In the genomic region with DNA sequence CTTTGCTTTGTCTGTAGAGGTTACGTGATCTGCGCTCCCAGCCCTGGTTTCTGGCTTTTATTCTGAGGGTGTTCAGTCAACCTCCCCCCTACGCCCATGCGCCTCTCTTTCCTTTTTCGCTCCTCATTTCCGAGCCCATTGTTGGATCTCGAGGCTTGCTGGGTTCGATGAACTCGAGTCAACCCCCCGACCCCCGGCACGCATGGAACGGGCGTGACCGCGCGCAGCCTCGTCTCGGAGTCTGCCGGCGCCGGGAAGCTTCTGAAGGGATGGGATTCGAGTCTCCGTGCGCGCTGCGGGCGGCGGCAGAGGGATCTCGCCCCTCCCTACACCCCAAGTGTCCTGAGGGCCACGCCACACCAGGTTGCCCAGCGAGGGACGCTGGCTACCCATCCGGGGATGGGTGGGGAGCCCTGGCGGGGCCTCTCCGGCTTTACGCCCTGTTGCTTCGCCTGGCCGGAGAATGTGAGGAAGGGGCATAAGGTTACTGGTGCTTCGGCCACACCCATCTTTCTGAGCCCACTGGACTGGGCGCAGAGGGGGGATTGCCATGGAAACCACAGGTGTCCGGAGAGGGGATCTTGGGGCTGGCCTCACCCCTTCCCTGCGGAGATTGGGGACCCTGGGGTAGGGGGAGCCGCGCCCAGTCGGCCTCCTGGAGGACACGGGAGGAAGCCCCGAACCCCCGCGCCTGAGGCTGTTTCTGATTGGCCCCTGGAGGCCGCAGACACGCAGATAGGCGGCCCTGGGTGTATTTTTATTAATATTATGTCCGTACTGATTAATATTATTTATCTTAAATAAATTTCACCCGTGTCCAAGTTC, we compare ENCODE assay signal across 10 cellular contexts. TPM values are rescaled to one million over a fixed set of nuclear protein-coding genes. Genes with fewer than 3 reads are reported as not detected.
A peak's percentile ranks its signal among the peaks of the same experiment; 100 is the strongest.
DNase-seq lines count a peak whose midpoint lies in the region; ATAC-seq lines count a peak whose summit lies in the region.
"Had no signal": no experiment of that assay in that cellular context is flagged by ENCODE, and none has a peak within 500 bp of the region (broad histone marks: within the 10 kb centered on the region; RNA-seq: fewer than 3 reads in every experiment).

No MANE protein-coding gene starts in this region.

- peak overlapping the region; percentile 79 for H2BK12ac ChIP-seq in neuronal stem cell (ENCODE audit: low read length)

- intact Hi-C loops in CD4-positive, alpha-beta memory T cell (cut with micrococcal nuclease) = loop anchor here (1.0 kb wide), 2 partner anchors 44 to 53 kb away; no protein-coding TSS in a partner anchor

- H3K4me1 ChIP-seq in CD4-positive, alpha-beta memory T cell (ENCODE audit: insufficient read depth, low read length) = peaks cover 25% of the 10 kb centered on the region
- H3K4me1 ChIP-seq in HUES6 (ENCODE audit: control insufficient read depth, insufficient read depth, low read length) (peaks cover 12% of the 10 kb centered on the region), neuronal stem cell (ENCODE audit: control insufficient read depth in 2 of 2, insufficient read depth in 1 of 2, low read depth in 1 of 2, low read length in 2 of 2) (peaks cover 6 to 16% of the 10 kb centered on the region in 2 donors)

- ATAC-seq in HG02885 (IDR thresholded peaks at IDR 0.05; ENCODE audit: poor library complexity, unreplicated experiment) (no peak), HG03520 (IDR thresholded peaks at IDR 0.05; ENCODE audit: unreplicated experiment) (no peak), GM18907 (IDR thresholded peaks at IDR 0.05; ENCODE audit: unreplicated experiment) (no peak)

- H3K4me1 Mint-ChIP-seq in CD4-positive, alpha-beta memory T cell = peaks cover 4 to 39% (median 23%) of the 10 kb centered on the region in 4 donors

- no peaks in the 10 kb centered on the region for H3K79me1 ChIP-seq in neuronal stem cell (ENCODE audit: low read depth, low read length)

- no peaks in the 10 kb centered on the region for H3K9me3 Mint-ChIP-seq in CD4-positive, alpha-beta memory T cell

- no peak for DNase-seq in CD4-positive, alpha-beta memory T cell
- DNase-seq in neuronal stem cell (ENCODE audit: low spot score) = peak; percentile 17
- no peak for DNase-seq in NOMO-1 (lab: John Stamatoyannopoulos, UW; ENCODE audit: unreplicated experiment in 2 of 2)
- DNase-seq: activated CD4-positive, CD25-positive, alpha-beta regulatory T cell treated with anti-CD3 and anti-CD28 coated beads, Interleukin-2, amount 50 U/mL, for 72 hours had no signal

- peaks cover 35% of the 10 kb centered on the region for H3K27me3 ChIP-seq in CD4-positive, alpha-beta memory T cell (ENCODE audit: insufficient read depth, low read length)
- H3K27me3 ChIP-seq in HUES6 (ENCODE audit: control insufficient read depth, insufficient read depth, low read length) (peaks cover 91% of the 10 kb centered on the region), neuronal stem cell (ENCODE audit: control insufficient read depth in 3 of 3, insufficient read depth in 3 of 3, low read depth in 1 of 3, low read length in 3 of 3) (peaks cover 33 to 69% (median 67%) of the 10 kb centered on the region in 3 experiments)

- H4K91ac ChIP-seq in neuronal stem cell (ENCODE audit: low read depth, low read length, poor library complexity) = no peak overlapping the region

- H3K9me3 ChIP-seq in CD4-positive, alpha-beta memory T cell (ENCODE audit: control insufficient read depth in 1 of 2, low read length in 2 of 2) = no peaks in the 10 kb centered on the region
- H3K9me3 ChIP-seq in HUES6 (ENCODE audit: control insufficient read depth, insufficient read depth, low read depth, low read length) (no peaks in the 10 kb centered on the region), neuronal stem cell (replicated peaks in 1 of 2; ENCODE audit: control insufficient read depth in 2 of 2, insufficient read depth in 1 of 2, low read depth in 1 of 2, low read length in 2 of 2) (peaks cover 0 to 2% of the 10 kb centered on the region in 2 donors)

- H3K4me3 Mint-ChIP-seq in CD4-positive, alpha-beta memory T cell = peak overlapping the region; percentile 81 to 93 (median 87)

- H2AFZ ChIP-seq in neuronal stem cell (ENCODE audit: low read length) = peak overlapping the region; percentile 100

- no peaks in the 10 kb centered on the region for H3K36me3 Mint-ChIP-seq in CD4-positive, alpha-beta memory T cell

- peak overlapping the region; percentile 57 for H2AK5ac ChIP-seq in neuronal stem cell (ENCODE audit: low read depth, low read length)

- no peak overlapping the region for H3K14ac ChIP-seq in neuronal stem cell (ENCODE audit: low read length)

- no peak overlapping the region for H3K27ac ChIP-seq in CD4-positive, alpha-beta memory T cell (ENCODE audit: low read depth, low read length)
- H3K27ac ChIP-seq in HUES6 (ENCODE audit: low read depth, low read length) (no peak overlapping the region), cingulate gyrus (ENCODE audit: low read depth, low read length) (peak overlapping the region; percentile 94), neuronal stem cell (replicated peaks; ENCODE audit: low read length) (no peak overlapping the region)

- H3K27me3 Mint-ChIP-seq in CD4-positive, alpha-beta memory T cell = peaks cover 18 to 35% of the 10 kb centered on the region in 2 donors

- no peak overlapping the region for H3K4ac ChIP-seq in neuronal stem cell (ENCODE audit: low read length)

- CTCF ChIA-PET in CD4-positive, alpha-beta memory T cell (lab: Charles Lee; ENCODE audit: partially characterized antibody) = no interaction called here

- H4K8ac ChIP-seq in neuronal stem cell (ENCODE audit: low read depth, low read length) = no peak overlapping the region

- H3K4me3 ChIP-seq in CD4-positive, alpha-beta memory T cell (ENCODE audit: low read length in 2 of 2) = peak overlapping the region in 1 of 2 donors; percentile 76
- H3K4me3 ChIP-seq in HUES6 (ENCODE audit: low read depth, low read length) (peak overlapping the region; percentile 78), neuronal stem cell (ENCODE audit: low read length in 2 of 2) (peak overlapping the region in 1 of 2 donors; percentile 44)

- peak overlapping the region; percentile 59 for H3K23ac ChIP-seq in neuronal stem cell (ENCODE audit: low read depth, low read length, poor library complexity)

- H3K18ac ChIP-seq in neuronal stem cell (ENCODE audit: low read length) = peak overlapping the region; percentile 53

- no peak overlapping the region for H2BK15ac ChIP-seq in neuronal stem cell (ENCODE audit: low read length)

- WGBS in neuronal stem cell (ENCODE audit: extremely low coverage in 2 of 2, insufficient read length in 2 of 2, insufficient replicate concordance in 1 of 2), 2 donors = no CpG with 5 or more reads among the region's 55 CpGs

- no peaks in the 10 kb centered on the region for H3K36me3 ChIP-seq in CD4-positive, alpha-beta memory T cell (ENCODE audit: insufficient read depth, low read length)
- no peaks in the 10 kb centered on the region for H3K36me3 ChIP-seq in HUES6 (ENCODE audit: control insufficient read depth, insufficient read depth, low read length)
- H3K36me3 ChIP-seq in neuronal stem cell (replicated peaks in 1 of 2; ENCODE audit: control insufficient read depth in 2 of 2, insufficient read depth in 2 of 2, low read length in 2 of 2) = no peaks in the 10 kb centered on the region

- POLR2A ChIA-PET in CD4-positive, alpha-beta memory T cell (lab: Charles Lee; ENCODE audit: partially characterized antibody) = no interaction called here

- H2BK120ac ChIP-seq in neuronal stem cell (ENCODE audit: low read depth, low read length) = no peak overlapping the region

- peak overlapping the region; percentile 100 for H3K4me2 ChIP-seq in neuronal stem cell (ENCODE audit: insufficient read depth, low read length, poor library complexity, severe bottlenecking)

- H2BK5ac ChIP-seq in neuronal stem cell (ENCODE audit: low read length) = no peak overlapping the region

- H3K27ac Mint-ChIP-seq in CD4-positive, alpha-beta memory T cell = peak overlapping the region in 1 of 7 donors; percentile 65

- H3K9ac ChIP-seq in HUES6 (ENCODE audit: low read length) = no peak overlapping the region
- no peak overlapping the region for H3K9ac ChIP-seq in neuronal stem cell (ENCODE audit: low read depth, low read length, poor library complexity)

RNA-seq across cellular contexts. Expression of gene MAPT, which starts 1.8 kb away (rescaled TPM):
- 1 to 10 TPM; 1.9 to 2.1 TPM for total RNA-seq in CD4-positive, alpha-beta memory T cell
- polyA plus RNA-seq in CD4-positive, alpha-beta memory T cell = under 1 TPM; 0.22 to 0.39 TPM
- polyA plus RNA-seq in neuronal stem cell (2013, experiment 1 of 2) = 2.6 TPM
- 2.8 TPM for polyA plus RNA-seq in neuronal stem cell (2013, experiment 2 of 2)

RNA-seq across cellular contexts. Expression of gene SPPL2C, which starts 51.5 kb away (rescaled TPM):
- total RNA-seq in CD4-positive, alpha-beta memory T cell = not detected
- not detected for polyA plus RNA-seq in CD4-positive, alpha-beta memory T cell
- not detected for polyA plus RNA-seq in neuronal stem cell (2013, experiment 1 of 2)
- polyA plus RNA-seq in neuronal stem cell (2013, experiment 2 of 2) = not detected
- total RNA-seq: fibroblast of lung had no signal
- polyA plus RNA-seq: fibroblast of lung had no signal
